In genomic region chr9:123928471-123929176, GRCh38 we compare ENCODE assay signal across 8 cellular contexts. TPM values are rescaled to one million over a fixed set of nuclear protein-coding genes. Genes with fewer than 3 reads are reported as not detected.
DNase-seq lines count a peak whose midpoint lies in the region; ATAC-seq and TF ChIP-seq lines count a peak whose summit lies in the region.

No MANE protein-coding gene starts in this region.

- 40% methylated on average over 1 of the region's 7 CpGs; no CpG with 5 or more reads in 1 of the 2 experiments for WGBS in IMR-90 (ENCODE audit: extremely low coverage in 2 of 2, insufficient read length in 1 of 2), 2 experiments
- WGBS in adrenal gland, 4 donors, result 46 to 58% (median 54%) methylated on average over 7 of the region's 7 CpGs

- 0 out of 2 replicates have a peak overlapping the region, but pooled peaks have one; percentile 21 for H2AK5ac ChIP-seq in IMR-90 (ENCODE audit: low read depth, low read length)

- no peaks in the 10 kb centered on the region for H3K36me3 ChIP-seq in IMR-90 (ENCODE audit: control insufficient read depth, insufficient read depth, low read length)
- no peaks in the 10 kb centered on the region for H3K36me3 ChIP-seq in adrenal gland (replicated peaks in 1 of 2)
- H3K36me3 ChIP-seq in iPS-20b (ENCODE audit: insufficient read depth, low read depth, low read length), result no peaks in the 10 kb centered on the region
- H3K36me3 ChIP-seq in stomach smooth muscle (ENCODE audit: control insufficient read depth in 2 of 2, insufficient read depth in 2 of 2, low read length in 2 of 2), result no peaks in the 10 kb centered on the region

- H2BK15ac ChIP-seq in IMR-90 (ENCODE audit: low read depth, low read length), result 0 out of 3 replicates have a peak overlapping the region, but pooled peaks have one; percentile 29

- H2BK20ac ChIP-seq in IMR-90 (ENCODE audit: low read depth, low read length), result no peak overlapping the region

- H3K9me3 ChIP-seq in IMR-90 (ENCODE audit: control insufficient read depth, insufficient read depth, low read length) (no peaks in the 10 kb centered on the region), adrenal gland (replicated peaks in 1 of 3) (no peaks in the 10 kb centered on the region), iPS-20b (ENCODE audit: insufficient read depth, low read depth, low read length) (peaks cover 5% of the 10 kb centered on the region), stomach smooth muscle (ENCODE audit: control insufficient read depth in 2 of 2, low read length in 2 of 2) (no peaks in the 10 kb centered on the region)

- peak overlapping the region; percentile 63 for H2AK9ac ChIP-seq in IMR-90 (replicated peaks; ENCODE audit: low read depth, low read length, poor library complexity)

- peak overlapping the region in 1 of 2 experiments; percentile 42; a peak in 1 of 4 replicates for H4K8ac ChIP-seq in IMR-90 (ENCODE audit: low read depth in 2 of 2, low read length in 2 of 2)

- H3K9me1 ChIP-seq in IMR-90 (ENCODE audit: insufficient read depth, low read length), result peaks cover 24% of the 10 kb centered on the region

- H3K79me1 ChIP-seq in IMR-90 (ENCODE audit: low read depth in 1 of 2, low read length in 2 of 2), result peaks cover 25 to 45% of the 10 kb centered on the region in 2 experiments

- no peak overlapping the region for H3K18ac ChIP-seq in IMR-90 (ENCODE audit: low read depth, low read length)

- H4K5ac ChIP-seq in IMR-90 (ENCODE audit: low read depth, low read length), result no peak overlapping the region

- H2BK5ac ChIP-seq in IMR-90 (ENCODE audit: low read depth, low read length, poor library complexity, severe bottlenecking), result no peak overlapping the region

- TF ChIP-seq CTCF in IMR-90 (conservative IDR thresholded peaks at IDR 0.05; ENCODE audit: low read depth, low read length) (no peak), adrenal gland (IDR thresholded peaks at IDR 0.05) (no peak)

- no peak overlapping the region for H4K91ac ChIP-seq in IMR-90 (ENCODE audit: insufficient read depth, low read depth, low read length)

- H3K27ac ChIP-seq in IMR-90 (ENCODE audit: insufficient read depth, low read length), result no peak overlapping the region
- H3K27ac ChIP-seq in adrenal gland, result peak overlapping the region in 3 of 5 donors; percentile 51 to 77 (median 59)
- H3K27ac ChIP-seq in iPS-20b (ENCODE audit: low read length), result no peak overlapping the region
- no peak overlapping the region for H3K27ac ChIP-seq in stomach smooth muscle (ENCODE audit: low read length)

- peak overlapping the region; percentile 75 for H3K4me2 ChIP-seq in IMR-90 (ENCODE audit: low read depth, low read length)

- no peak for ATAC-seq in IMR-90 (ENCODE audit: low read depth)
- no peak for ATAC-seq in GM19452 (IDR thresholded peaks at IDR 0.05; ENCODE audit: unreplicated experiment)
- ATAC-seq in GM18517 (IDR thresholded peaks at IDR 0.05; ENCODE audit: unreplicated experiment), result no peak

- peak overlapping the region; percentile 88 for H2AFZ ChIP-seq in IMR-90 (replicated peaks; ENCODE audit: low read length, poor library complexity)

- no peak overlapping the region for H2BK120ac ChIP-seq in IMR-90 (ENCODE audit: low read depth, low read length)

- dilution Hi-C loops in IMR-90 (cut with HindIII; ENCODE audit: low sequenced_read_pairs, unreplicated experiment), result no loop called here

- H3K9ac ChIP-seq in IMR-90 (ENCODE audit: low read depth, low read length) (0 out of 2 replicates have a peak overlapping the region, but pooled peaks have one; percentile 11), iPS-20b (ENCODE audit: low read depth, low read length) (peak overlapping the region; percentile 78; the same call in 1 of the 2 replicates), stomach smooth muscle (ENCODE audit: low read length in 2 of 2) (peak overlapping the region; percentile 47 to 73)

- intact Hi-C loops in IMR-90 (cut with micrococcal nuclease), result loop anchor here (5.0 to 10.0 kb wide), 2 partner anchors 251 to 384 kb away; no protein-coding TSS in a partner anchor
- intact Hi-C loops in adrenal gland (cut with DNase I), result no loop called here

- 0 out of 2 replicates have a peak overlapping the region, but pooled peaks have one; percentile 50 for H3K23ac ChIP-seq in IMR-90 (ENCODE audit: low read depth, low read length)

- no peaks in the 10 kb centered on the region for H3K27me3 ChIP-seq in IMR-90 (ENCODE audit: control insufficient read depth, insufficient read depth, low read length)
- H3K27me3 ChIP-seq in adrenal gland, result no peaks in the 10 kb centered on the region
- peaks cover 21% of the 10 kb centered on the region for H3K27me3 ChIP-seq in iPS-20b (ENCODE audit: insufficient read depth, low read length)
- H3K27me3 ChIP-seq in stomach smooth muscle (ENCODE audit: control insufficient read depth in 1 of 2, insufficient read depth in 2 of 2, low read length in 2 of 2), result no peaks in the 10 kb centered on the region

- TF ChIP-seq POLR2A in IMR-90 (IDR thresholded peaks at IDR 0.05; ENCODE audit: low read depth, low read length) (no peak), adrenal gland (IDR thresholded peaks at IDR 0.05) (no peak)

- H3K56ac ChIP-seq in IMR-90 (ENCODE audit: extremely low read depth, insufficient read depth, low read length), result peak overlapping the region; percentile 47

- no TSS peak for BruUV-seq in IMR-90 (replicated peaks; lab: Mats Ljungman, UMichigan)

- POLR2A ChIA-PET in IMR-90 (lab: Charles Lee; ENCODE audit: unreplicated experiment), result no interaction called here

- DNase-seq in CD1c-positive myeloid dendritic cell (ENCODE audit: extremely low spot score) (peak; percentile 8), IMR-90 (peak; percentile 41), adrenal gland (peak in 2 of 7 donors; percentile 26 to 43), NCI-H345 (lab: John Stamatoyannopoulos, UW) (no peak)

- H3K4me3 ChIP-seq in IMR-90 (ENCODE audit: insufficient read depth, low read depth, low read length), result peak overlapping the region; percentile 46
- H3K4me3 ChIP-seq in adrenal gland, result peak overlapping the region in 1 of 4 donors; percentile 97
- H3K4me3 ChIP-seq in iPS-20b (ENCODE audit: low read length), result peak overlapping the region; percentile 88
- H3K4me3 ChIP-seq in stomach smooth muscle (ENCODE audit: low read length in 2 of 2), result peak overlapping the region; percentile 65 to 79

- H3K4ac ChIP-seq in IMR-90 (ENCODE audit: low read depth, low read length), result no peak overlapping the region

- no peak for TF ChIP-seq RAD21 in IMR-90 (IDR thresholded peaks at IDR 0.05; ENCODE audit: low read length)

- H3K14ac ChIP-seq in IMR-90 (replicated peaks; ENCODE audit: low read depth, low read length), result peak overlapping the region; percentile 34; the same call in 1 of the 2 replicates

- CTCF ChIA-PET in IMR-90 (lab: Yijun Ruan, JAX), result no interaction called here

- H3K4me1 ChIP-seq in IMR-90 (ENCODE audit: control insufficient read depth, insufficient read depth, low read length) (peaks cover 9% of the 10 kb centered on the region), adrenal gland (replicated peaks in 1 of 2) (peaks cover 0 to 32% of the 10 kb centered on the region in 2 donors), iPS-20b (ENCODE audit: insufficient read depth, low read length) (peaks cover 39% of the 10 kb centered on the region), stomach smooth muscle (ENCODE audit: control insufficient read depth, insufficient read depth, low read length) (peaks cover 11% of the 10 kb centered on the region)

- in situ Hi-C loops in IMR-90 (cut with MboI; ENCODE audit: low sequenced_read_pairs), result no loop called here

- peaks cover 29% of the 10 kb centered on the region; the same call in 1 of the 2 replicates for H4K20me1 ChIP-seq in IMR-90 (ENCODE audit: insufficient read depth, low read length)

TF ChIP-seq in IMR-90, 13 proteins besides CTCF, POLR2A, EP300 and RAD21:
- TF ChIP-seq USF2 (IDR thresholded peaks at IDR 0.05; ENCODE audit: low read depth, low read length), result no peak

RNA-seq across cellular contexts. Expression of gene DENND1A, which starts 1.3 kb away (rescaled TPM):
- total RNA-seq in IMR-90 (2012; rRNA removed) (21.4 and 27.6 TPM in 2 replicates), adrenal gland (10 to 100 TPM in 7 of 8 donors, 1 to 10 TPM in 1; 9.8 to 36.7 (median 19.6) TPM)
- polyA plus RNA-seq in IMR-90 (2012; rRNA removed) (21.2 and 21.4 TPM in 2 replicates), adrenal gland (10 to 100 TPM in 2 of 3 donors, 1 to 10 TPM in 1; 7.3 to 19.6 (median 18.0) TPM)
- polyA plus RNA-seq in IMR-90 (2012; cell fraction: cytosol; rRNA removed), result 14.6 and 25.1 TPM in 2 replicates
- polyA plus RNA-seq in IMR-90 (2012; cell fraction: nucleus; rRNA removed; ENCODE audit: low replicate concordance), result 17.5 and 18.6 TPM in 2 replicates

Comparison
In these comparisons a context has a peak if more than half of its experiments do, and no peak if none do; other contexts are left out.
1. H3K27ac ChIP-seq: peak in adrenal gland (3 of 5); none in IMR-90 (single experiment), iPS-20b (single experiment) and stomach smooth muscle (single experiment).
2. H3K9ac ChIP-seq: peak in every context shown above with its lines; median percentile 78 in iPS-20b; 60 in stomach smooth muscle; 11 in IMR-90.